ENCODE assay signal across 1 cellular context in genomic region chr14:65304239-65304638, GRCh38.
TF ChIP-seq lines count a peak whose summit lies in the region.

No MANE protein-coding gene starts in this region.

TF ChIP-seq in GM23338, 12 proteins besides CTCF, POLR2A, EP300 and RAD21 (continued from another document):
- no peak for TF ChIP-seq ZNF462 (CRISPR knock-in tag; IDR thresholded peaks at IDR 0.05)
- TF ChIP-seq POLR2AphosphoS5 (IDR thresholded peaks at IDR 0.05; ENCODE audit: low read depth): no peak
- TF ChIP-seq NANOG (IDR thresholded peaks at IDR 0.05; ENCODE audit: borderline replicate concordance): no peak
- no peak for TF ChIP-seq CREB1 (CRISPR knock-in tag; IDR thresholded peaks at IDR 0.05; ENCODE audit: low read depth)
- no peak for TF ChIP-seq REST (IDR thresholded peaks at IDR 0.05; ENCODE audit: unreplicated experiment)
TF ChIP-seq in GM23338: peak in this region for 0.
